Comparison of ENCODE assay signal across 11 cellular contexts in the genomic region with DNA sequence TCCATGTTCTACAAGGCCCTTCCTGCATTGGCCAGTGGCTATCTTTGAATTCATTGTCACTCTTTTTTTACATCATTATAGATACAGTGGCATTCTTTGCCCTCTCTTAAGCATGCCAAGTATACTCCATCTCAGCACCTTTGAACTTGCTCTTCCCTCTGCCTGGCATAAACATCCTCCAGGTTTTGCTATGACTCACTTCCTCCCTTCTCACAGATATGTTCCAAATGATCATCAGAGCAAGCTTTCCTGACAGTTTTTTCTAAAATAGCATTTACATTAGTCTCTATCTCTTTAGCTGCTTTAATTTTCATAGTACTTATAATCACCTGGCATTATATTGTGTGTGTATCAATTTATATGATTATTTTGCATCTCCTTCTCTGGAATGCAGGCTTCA.
DNase-seq lines count a peak whose midpoint lies in the region; ATAC-seq and TF ChIP-seq lines count a peak whose summit lies in the region.
"Had no signal": no experiment of that assay in that cellular context is flagged by ENCODE, and none has a peak within 500 bp of the region (broad histone marks: within the 10 kb centered on the region; RNA-seq: fewer than 3 reads in every experiment).

No MANE protein-coding gene starts in this region.

- no peak overlapping the region for H3K4me3 Mint-ChIP-seq in activated T-cell treated with anti-CD3 and anti-CD28 coated beads, Interleukin-2, amount 50 U/mL, for 72 hours

- peaks cover 6% of the 10 kb centered on the region for H3K27me3 Mint-ChIP-seq in activated T-cell treated with anti-CD3 and anti-CD28 coated beads, Interleukin-2, amount 50 U/mL, for 72 hours (ENCODE audit: low read depth)

- H3K27ac ChIP-seq in mammary epithelial cell (ENCODE audit: insufficient read depth, low read depth, low read length) (peak overlapping the region; percentile 95), left lung (no peak overlapping the region)
- H3K27ac ChIP-seq: neutrophil had no signal

- H3K36me3 Mint-ChIP-seq in activated T-cell treated with anti-CD3 and anti-CD28 coated beads, Interleukin-2, amount 50 U/mL, for 72 hours (ENCODE audit: insufficient read depth in 2 of 2), result no peaks in the 10 kb centered on the region

- no peaks in the 10 kb centered on the region for H3K4me1 Mint-ChIP-seq in activated T-cell treated with anti-CD3 and anti-CD28 coated beads, Interleukin-2, amount 50 U/mL, for 72 hours (ENCODE audit: low read depth)

- BruUV-seq in mammary epithelial cell (replicated peaks; lab: Mats Ljungman, UMichigan), result no TSS peak

- peak; percentile 41 for ATAC-seq in left lung
- ATAC-seq in activated T-cell treated with anti-CD3 and anti-CD28 coated beads, Interleukin-2, amount 50 U/mL, for 72 hours (replicated peaks in 1 of 2), result no peak

- DNase-seq in DMS53 treated with DMSO at 0.1 percent for 48 hours (lab: John Stamatoyannopoulos, UW; ENCODE audit: unreplicated experiment) (peak; percentile 32), Kasumi-1 (lab: John Stamatoyannopoulos, UW) (peak; percentile 11 to 16), mammary epithelial cell (peak; percentile 81), left lung (no peak), anterior cingulate cortex (lab: John Stamatoyannopoulos, UW) (no peak), NCI-H526 treated with DMSO at 0.1 percent for 48 hours (lab: John Stamatoyannopoulos, UW) (no peak), HEK293T (ENCODE audit: extremely low spot score) (no peak)
- no peak for DNase-seq in activated T-cell treated with anti-CD3 and anti-CD28 coated beads, Interleukin-2, amount 50 U/mL, for 72 hours
- DNase-seq: activated CD4-positive, alpha-beta T cell treated with anti-CD3 and anti-CD28 coated beads, Interleukin-2, amount 50 U/mL, for 1 hour had no signal

- intact Hi-C loops in mammary epithelial cell (cut with micrococcal nuclease), result loop anchor here (5.0 kb wide), 3 partner anchors 105 to 1665 kb away; no protein-coding TSS in a partner anchor
- intact Hi-C loops in left lung (cut with DNase I), result no loop called here

- H4K20me1 ChIP-seq in mammary epithelial cell (ENCODE audit: insufficient read depth, low read length), result no peaks in the 10 kb centered on the region

- dilution Hi-C loops in mammary epithelial cell (cut with HindIII; ENCODE audit: low sequenced_read_pairs), result no loop called here

- H3K9me3 ChIP-seq in mammary epithelial cell (replicated peaks; ENCODE audit: insufficient read depth, low read length), result no peaks in the 10 kb centered on the region
- no peaks in the 10 kb centered on the region for H3K9me3 ChIP-seq in left lung
- H3K9me3 ChIP-seq: adrenal gland, neutrophil had no signal

- in situ Hi-C loops in mammary epithelial cell (cut with MboI; ENCODE audit: low sequenced_read_pairs in 2 of 2), result no loop called here

- H3K79me2 ChIP-seq in mammary epithelial cell (ENCODE audit: insufficient read depth, low read length), result no peaks in the 10 kb centered on the region

- CTCF ChIA-PET in mammary epithelial cell (lab: Charles Lee; ENCODE audit: low non-redundant PET), result no interaction called here
- CTCF ChIA-PET in HEK293T (lab: Yijun Ruan, JAX), result no interaction called here

- peak overlapping the region; percentile 25 for H3K9ac ChIP-seq in mammary epithelial cell (ENCODE audit: insufficient read depth, low read length)

- peaks cover 21% of the 10 kb centered on the region for H3K4me1 ChIP-seq in mammary epithelial cell (ENCODE audit: insufficient read depth, low read length)
- H3K4me1 ChIP-seq in left lung, result no peaks in the 10 kb centered on the region
- H3K4me1 ChIP-seq: adrenal gland had no signal

- peak overlapping the region; percentile 40 for H2AFZ ChIP-seq in mammary epithelial cell (ENCODE audit: low read depth, low read length)

- no peaks in the 10 kb centered on the region for H3K27me3 ChIP-seq in mammary epithelial cell (ENCODE audit: insufficient read depth, low read length)
- no peaks in the 10 kb centered on the region for H3K27me3 ChIP-seq in left lung
- H3K27me3 ChIP-seq: adrenal gland, neutrophil had no signal

- peaks cover 3 to 5% of the 10 kb centered on the region in 2 donors for H3K9me3 Mint-ChIP-seq in activated T-cell treated with anti-CD3 and anti-CD28 coated beads, Interleukin-2, amount 50 U/mL, for 72 hours

- H3K36me3 ChIP-seq in mammary epithelial cell (ENCODE audit: insufficient read depth, low read length) (no peaks in the 10 kb centered on the region), left lung (no peaks in the 10 kb centered on the region)
- H3K36me3 ChIP-seq: adrenal gland, neutrophil had no signal

- POLR2A ChIA-PET in HEK293T (lab: Yijun Ruan, JAX), result no interaction called here

- H3K27ac Mint-ChIP-seq in activated T-cell treated with anti-CD3 and anti-CD28 coated beads, Interleukin-2, amount 50 U/mL, for 72 hours, result no peak overlapping the region

- TF ChIP-seq CTCF in mammary epithelial cell (conservative IDR thresholded peaks at IDR 0.05 in 1 of 2, IDR thresholded peaks at IDR 0.05 in 1 of 2; ENCODE audit: extremely low read depth in 1 of 2, insufficient read depth in 1 of 2, low read depth in 1 of 2, low read length in 2 of 2) (no peak), left lung (IDR thresholded peaks at IDR 0.05) (no peak)

- H3K4me3 ChIP-seq in mammary epithelial cell (replicated peaks in 1 of 3; ENCODE audit: insufficient read depth in 1 of 3, low read depth in 2 of 3, low read length in 3 of 3) (no peak overlapping the region), left lung (no peak overlapping the region)
- H3K4me3 ChIP-seq: adrenal gland had no signal

- peak overlapping the region; percentile 53 for H3K4me2 ChIP-seq in mammary epithelial cell (ENCODE audit: insufficient read depth, low read depth, low read length)

TF ChIP-seq in HEK293T, 16 proteins besides CTCF, POLR2A, EP300 and RAD21:
- TF ChIP-seq ELF4 (IDR thresholded peaks at IDR 0.05) (no peak), LEF1 (IDR thresholded peaks at IDR 0.05; ENCODE audit: borderline replicate concordance) (no peak), TARDBP (IDR thresholded peaks at IDR 0.05) (no peak)

Comparison
In these comparisons a context has a peak if more than half of its experiments do, and no peak if none do; other contexts are left out.
1. DNase-seq: peak in DMS53 treated with DMSO at 0.1 percent for 48 hours (single experiment), Kasumi-1 (2 of 2) and mammary epithelial cell (single experiment); none in left lung (0 of 2), anterior cingulate cortex (0 of 58), NCI-H526 treated with DMSO at 0.1 percent for 48 hours (single experiment), activated T-cell treated with anti-CD3 and anti-CD28 coated beads, Interleukin-2, amount 50 U/mL, for 72 hours (0 of 2) and HEK293T (single experiment).